23 cellular contexts compared by ENCODE assay signal in genomic region chr5:81203729-81204128, GRCh38. TPM values are rescaled to one million over a fixed set of nuclear protein-coding genes. Genes with fewer than 3 reads are reported as not detected.
"Had no signal": no experiment of that assay in that cellular context is flagged by ENCODE, and none has a peak within 500 bp of the region (broad histone marks: within the 10 kb centered on the region; RNA-seq: fewer than 3 reads in every experiment).

No MANE protein-coding gene starts in this region.

- H3K27me3 ChIP-seq: MG63, SJSA1 had no signal

- H3K4me3 ChIP-seq: MG63, SJSA1, SK-N-MC had no signal

- FAIRE-seq: HepG2, RCC 7860 had no signal

- ATAC-seq: HepG2 had no signal

- H3K36me3 ChIP-seq: MG63, SJSA1 had no signal

- DNase-seq: IMR-90, Karpas-422, KG1, MG63, NCI-H1092 treated with DMSO at 0.1 percent for 48 hours, NCI-H1436, NCI-H187, NCI-H2029, NCI-H2081 treated with DMSO at 0.1 percent for 48 hours, NCI-H2171, NCI-H345, NCI-H524, NCI-H526 treated with DMSO at 0.1 percent for 48 hours, NCI-H748 treated with DMSO at 0.1 percent for 48 hours, Right ventricle myocardium superior, RPMI8226, SIG-M5 had no signal

RNA-seq across cellular contexts. Expression of gene CKMT2, which starts 29.4 kb away (rescaled TPM):
- total RNA-seq: HT1080, NCI-H460, SJSA1 had no signal
